In the genomic region with DNA sequence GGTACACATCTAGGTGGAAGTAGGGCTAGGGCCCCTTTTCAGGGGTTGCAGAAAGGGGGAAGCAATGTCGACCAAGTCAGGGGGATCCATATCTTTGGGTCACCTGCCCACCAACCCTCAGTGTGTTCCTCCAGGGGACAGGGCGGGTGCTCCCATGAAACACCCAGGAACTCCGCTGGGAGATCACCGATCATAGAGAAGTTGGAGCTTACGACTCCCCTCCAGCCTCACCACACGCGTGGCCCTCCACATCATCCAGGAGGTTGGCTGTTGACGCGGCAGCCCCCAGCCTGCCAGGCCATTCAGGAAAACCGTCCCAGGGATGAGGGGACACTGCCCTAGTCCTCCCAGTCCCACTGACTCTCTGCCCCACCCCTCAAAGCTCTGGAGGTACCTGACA, we compare ENCODE assay signal across 17 cellular contexts. TPM values are rescaled to one million over a fixed set of nuclear protein-coding genes. Genes with fewer than 3 reads are reported as not detected.
DNase-seq lines count a peak whose midpoint lies in the region; ATAC-seq and TF ChIP-seq lines count a peak whose summit lies in the region.
"Had no signal": no experiment of that assay in that cellular context is flagged by ENCODE, and none has a peak within 500 bp of the region (broad histone marks: within the 10 kb centered on the region; RNA-seq: fewer than 3 reads in every experiment).

No MANE protein-coding gene starts in this region.

- H3K9me2 ChIP-seq in SK-N-SH: no peaks in the 10 kb centered on the region

- H4K20me1 ChIP-seq in SK-N-SH (ENCODE audit: insufficient read depth): no peaks in the 10 kb centered on the region

- H3K4me3 ChIP-seq in SK-N-SH (ENCODE audit: low read depth in 2 of 2, low read length in 1 of 2) (no peak overlapping the region), WERI-Rb-1 (ENCODE audit: low read depth, low read length) (no peak overlapping the region), lower lobe of right lung (no peak overlapping the region), subcutaneous abdominal adipose tissue (ENCODE audit: low read depth in 1 of 5, low read length in 5 of 5) (no peak overlapping the region)
- H3K4me3 ChIP-seq in CD4-positive, alpha-beta memory T cell (ENCODE audit: low read length in 2 of 2): no peak overlapping the region

- H2AFZ ChIP-seq in SK-N-SH (ENCODE audit: low read depth): no peak overlapping the region

- no peaks in the 10 kb centered on the region for H3K36me3 Mint-ChIP-seq in CD4-positive, alpha-beta memory T cell
- H3K36me3 Mint-ChIP-seq: CD8-positive, alpha-beta memory T cell; stimulated activated effector memory CD8-positive, alpha-beta T cell treated with anti-CD3 and anti-CD28 coated beads, Interleukin-12 subunit alpha, Interleukin-12 subunit beta, amount 100 ng/mL, for 72 hours had no signal

- H3F3A ChIP-seq in SK-N-SH (replicated peaks; ENCODE audit: insufficient read depth): peaks cover 39% of the 10 kb centered on the region

- H3K27ac ChIP-seq in SK-N-SH (ENCODE audit: low read depth in 2 of 2, low read length in 1 of 2) (peak overlapping the region; percentile 86 to 96), WERI-Rb-1 (peak overlapping the region; percentile 99), lower lobe of right lung (peak overlapping the region; percentile 58), subcutaneous abdominal adipose tissue (ENCODE audit: low read depth, low read length) (peak overlapping the region; percentile 91)
- H3K27ac ChIP-seq in CD4-positive, alpha-beta memory T cell (ENCODE audit: low read depth, low read length): no peak overlapping the region
- H3K27ac ChIP-seq: 22Rv1 had no signal

- H3K9ac ChIP-seq in SK-N-SH (0 out of 2 replicates have a peak overlapping the region, but pooled peaks have one; percentile 52), subcutaneous abdominal adipose tissue (ENCODE audit: low read length in 5 of 5) (peak overlapping the region in 3 of 5 donors; percentile 39 to 73 (median 65))

- ATAC-seq in SK-N-SH treated with all-trans-retinoic acid at 6 μM for 48 hours: no peak
- ATAC-seq in lower lobe of right lung: no peak

- H3K27me3 ChIP-seq in SK-N-SH (ENCODE audit: insufficient read depth): no peaks in the 10 kb centered on the region
- H3K27me3 ChIP-seq in WERI-Rb-1 (ENCODE audit: insufficient read depth, low read depth, severe bottlenecking): no peaks in the 10 kb centered on the region
- H3K27me3 ChIP-seq in lower lobe of right lung (ENCODE audit: low read depth): no peaks in the 10 kb centered on the region
- H3K27me3 ChIP-seq in subcutaneous abdominal adipose tissue (ENCODE audit: control insufficient read depth in 5 of 5, insufficient read depth in 4 of 5, low read length in 5 of 5): no peaks in the 10 kb centered on the region
- no peaks in the 10 kb centered on the region for H3K27me3 ChIP-seq in CD4-positive, alpha-beta memory T cell (ENCODE audit: insufficient read depth, low read length)

- H3K4me2 ChIP-seq in SK-N-SH: peak overlapping the region; percentile 63

- H3K27ac Mint-ChIP-seq in CD4-positive, alpha-beta memory T cell: no peak overlapping the region
- H3K27ac Mint-ChIP-seq: activated T-cell treated with anti-CD3 and anti-CD28 coated beads, Interleukin-2, amount 50 U/mL, for 72 hours; CD8-positive, alpha-beta memory T cell had no signal

- peaks cover 8% of the 10 kb centered on the region for H3K79me2 ChIP-seq in SK-N-SH (ENCODE audit: insufficient read depth)

- H3K36me3 ChIP-seq in SK-N-SH (replicated peaks in 1 of 2; ENCODE audit: control insufficient read depth in 1 of 2, insufficient read depth in 2 of 2, low read length in 1 of 2): peaks cover 8 to 40% of the 10 kb centered on the region in 2 experiments
- H3K36me3 ChIP-seq in WERI-Rb-1: peaks cover 18% of the 10 kb centered on the region
- peaks cover 49% of the 10 kb centered on the region for H3K36me3 ChIP-seq in lower lobe of right lung
- H3K36me3 ChIP-seq in subcutaneous abdominal adipose tissue (ENCODE audit: control insufficient read depth in 5 of 5, insufficient read depth in 5 of 5, low read length in 5 of 5): peaks cover 0 to 38% (median 22%) of the 10 kb centered on the region in 5 donors
- H3K36me3 ChIP-seq in CD4-positive, alpha-beta memory T cell (ENCODE audit: insufficient read depth, low read length): no peaks in the 10 kb centered on the region

- H3K9me3 ChIP-seq in SK-N-SH: no peaks in the 10 kb centered on the region
- no peaks in the 10 kb centered on the region for H3K9me3 ChIP-seq in WERI-Rb-1 (ENCODE audit: severe bottlenecking)
- no peaks in the 10 kb centered on the region for H3K9me3 ChIP-seq in lower lobe of right lung
- H3K9me3 ChIP-seq in subcutaneous abdominal adipose tissue (ENCODE audit: control insufficient read depth in 5 of 5, low read length in 5 of 5): no peaks in the 10 kb centered on the region
- no peaks in the 10 kb centered on the region for H3K9me3 ChIP-seq in CD4-positive, alpha-beta memory T cell (ENCODE audit: control insufficient read depth in 1 of 2, low read length in 2 of 2)

- peaks cover 2 to 13% (median 8%) of the 10 kb centered on the region in 4 donors for H3K4me1 Mint-ChIP-seq in CD4-positive, alpha-beta memory T cell

- POLR2A ChIA-PET in SK-N-SH (lab: Yijun Ruan, JAX): no interaction called here
- POLR2A ChIA-PET in CD4-positive, alpha-beta memory T cell (lab: Charles Lee; ENCODE audit: partially characterized antibody): no interaction called here

- TF ChIP-seq CTCF in SK-N-SH (IDR thresholded peaks at IDR 0.05) (no peak), WERI-Rb-1 (IDR thresholded peaks at IDR 0.05; ENCODE audit: low read depth, low read length) (no peak), lower lobe of right lung (IDR thresholded peaks at IDR 0.05) (no peak)

- CTCF ChIA-PET in SK-N-SH (lab: Yijun Ruan, JAX): interaction anchor here (0.8 to 25.6 kb wide), 8 partner anchors 9 to 329 kb away, joined by 3 to 1002 read pairs (median 5); a partner anchor contains a TSS
- CTCF ChIA-PET in CD4-positive, alpha-beta memory T cell (lab: Charles Lee; ENCODE audit: partially characterized antibody): interaction anchor here (1.3 to 3.2 kb wide), 2 partner anchors 10 to 26 kb away, joined by 3 to 10 read pairs; no protein-coding TSS in a partner anchor

- DNase-seq in SK-N-SH (no peak), WERI-Rb-1 (no peak), lower lobe of right lung (no peak)
- no peak for DNase-seq in CD4-positive, alpha-beta memory T cell
- no peak for DNase-seq in stimulated activated CD4-positive, alpha-beta T cell treated with anti-CD3 and anti-CD28 coated beads, Interleukin-4, amount 100 ng/mL, for 1 hour
- DNase-seq in activated naive CD4-positive, alpha-beta T cell treated with Interleukin-2 at 50 U/mL for 16 hours: no peak
- DNase-seq: activated CD4-positive, alpha-beta T cell treated with anti-CD3 and anti-CD28 coated beads, Interleukin-2, amount 50 U/mL, for 1 hour; activated T-cell treated with anti-CD3 and anti-CD28 coated beads, Interleukin-2, amount 50 U/mL, for 72 hours; CD8-positive, alpha-beta memory T cell; cortex of kidney; GOT3; NCI-H1105 treated with DMSO at 0.1 percent for 48 hours; NK-92 treated with Interleukin-12 subunit alpha and Interleukin-12 subunit beta, amount 100 ng/mL, for 24 hours had no signal

- H3K27me3 Mint-ChIP-seq in CD4-positive, alpha-beta memory T cell: peaks cover 0 to 4% of the 10 kb centered on the region in 2 donors

- no peak overlapping the region for H3K4me3 Mint-ChIP-seq in CD4-positive, alpha-beta memory T cell
- H3K4me3 Mint-ChIP-seq: CD8-positive, alpha-beta memory T cell; stimulated activated effector memory CD8-positive, alpha-beta T cell treated with anti-CD3 and anti-CD28 coated beads, Interleukin-12 subunit alpha, Interleukin-12 subunit beta, amount 100 ng/mL, for 72 hours had no signal

- no peak for TF ChIP-seq EP300 in SK-N-SH (IDR thresholded peaks at IDR 0.05; ENCODE audit: borderline replicate concordance in 1 of 2, low read depth in 1 of 2, low read length in 1 of 2)

- H3K9me3 Mint-ChIP-seq in CD4-positive, alpha-beta memory T cell: peaks cover 0 to 4% (median 0%) of the 10 kb centered on the region in 8 donors
- H3K9me3 Mint-ChIP-seq: activated T-cell treated with anti-CD3 and anti-CD28 coated beads, Interleukin-2, amount 50 U/mL, for 72 hours; CD8-positive, alpha-beta memory T cell; stimulated activated effector memory CD8-positive, alpha-beta T cell treated with anti-CD3 and anti-CD28 coated beads, Interleukin-12 subunit alpha, Interleukin-12 subunit beta, amount 100 ng/mL, for 72 hours had no signal

- TF ChIP-seq RAD21 in SK-N-SH (IDR thresholded peaks at IDR 0.05; ENCODE audit: low read length): no peak

- peaks cover 29 to 38% of the 10 kb centered on the region in 2 experiments; a peak in 3 of 4 replicates for H3K4me1 ChIP-seq in SK-N-SH (ENCODE audit: control insufficient read depth in 1 of 2, insufficient read depth in 2 of 2, low read depth in 1 of 2, low read length in 1 of 2)
- peaks cover 22% of the 10 kb centered on the region for H3K4me1 ChIP-seq in lower lobe of right lung
- peaks cover 16 to 59% (median 45%) of the 10 kb centered on the region in 5 donors for H3K4me1 ChIP-seq in subcutaneous abdominal adipose tissue (ENCODE audit: control insufficient read depth in 5 of 5, insufficient read depth in 5 of 5, low read length in 5 of 5)
- peaks cover 10% of the 10 kb centered on the region for H3K4me1 ChIP-seq in CD4-positive, alpha-beta memory T cell (ENCODE audit: insufficient read depth, low read length)

- intact Hi-C loops in lower lobe of right lung (cut with DNase I): no loop called here
- intact Hi-C loops in CD4-positive, alpha-beta memory T cell (cut with micrococcal nuclease): no loop called here

- WGBS in SK-N-SH (ENCODE audit: low lambda C conversion rate): 96% methylated on average over 10 of the region's 10 CpGs

TF ChIP-seq in SK-N-SH, 30 proteins besides CTCF, POLR2A, EP300 and RAD21 (continues in another document):
- TF ChIP-seq POLR2AphosphoS5 (IDR thresholded peaks at IDR 0.05; ENCODE audit: low read depth, low read length) (no peak), GABPA (IDR thresholded peaks at IDR 0.05; ENCODE audit: low read depth) (no peak), GATA2 (CRISPR knock-in tag; IDR thresholded peaks at IDR 0.05) (no peak), SIN3A (IDR thresholded peaks at IDR 0.05; ENCODE audit: borderline replicate concordance, low read depth, low read length) (no peak), RCOR1 (IDR thresholded peaks at IDR 0.05; ENCODE audit: low read length) (no peak)

RNA-seq across cellular contexts. Expression of a gene that starts 17.3 kb away (rescaled TPM):
- polyA plus RNA-seq in SK-N-SH (2012; rRNA removed): 105 and 108 TPM in 2 replicates
- polyA plus RNA-seq in SK-N-SH (2012; cell fraction: cytosol; rRNA removed): 115 and 118 TPM in 2 replicates
- polyA plus RNA-seq in SK-N-SH (2012; cell fraction: nucleus; rRNA removed): 37.9 and 51.5 TPM in 2 replicates
- total RNA-seq in lower lobe of right lung: 35.4 TPM
- total RNA-seq in CD4-positive, alpha-beta memory T cell: 10 to 100 TPM; 28.7 to 29.5 TPM
- 10 to 100 TPM; 35.7 to 41.7 TPM for polyA plus RNA-seq in CD4-positive, alpha-beta memory T cell
